10 cellular contexts compared by ENCODE assay signal in genomic region chr7:158585721-158586498, GRCh38. TPM values are rescaled to one million over a fixed set of nuclear protein-coding genes. Genes with fewer than 3 reads are reported as not detected.
DNase-seq lines count a peak whose midpoint lies in the region; ATAC-seq and TF ChIP-seq lines count a peak whose summit lies in the region.
"Had no signal": no experiment of that assay in that cellular context is flagged by ENCODE, and none has a peak within 500 bp of the region (broad histone marks: within the 10 kb centered on the region; RNA-seq: fewer than 3 reads in every experiment).

No MANE protein-coding gene starts in this region.

- peak overlapping the region; percentile 53 for H3K4me3 Mint-ChIP-seq in Calu3 (ENCODE audit: low read depth, unreplicated experiment)
- H3K4me3 Mint-ChIP-seq in activated T-helper 2 cell treated with anti-CD3 and anti-CD28 coated beads, Interferon-gamma antibody, Interleukin-2, Interleukin-4, amounts not matched to agents 10 μg/mL and 5 μg/mL and 100 μg/mL, durations not matched to agents 14 hours and 24 hours and 36 hours (ENCODE audit: low read depth), result peak overlapping the region; percentile 35

- intact Hi-C loops in Calu3 (cut with micrococcal nuclease; ENCODE audit: unreplicated experiment), result loop anchor here (10.0 kb wide), 1 partner anchor 151 kb away; no protein-coding TSS in a partner anchor
- intact Hi-C loops in activated T-helper 2 cell treated with anti-CD3 and anti-CD28 coated beads, Interferon-gamma antibody, Interleukin-2, Interleukin-4, amounts not matched to agents 10 μg/mL and 5 μg/mL and 100 μg/mL, durations not matched to agents 14 hours and 24 hours and 36 hours (cut with micrococcal nuclease), result no loop called here

- no peak overlapping the region for H3K27ac Mint-ChIP-seq in Calu3 (ENCODE audit: unreplicated experiment)
- H3K27ac Mint-ChIP-seq in activated T-helper 2 cell treated with anti-CD3 and anti-CD28 coated beads, Interferon-gamma antibody, Interleukin-2, Interleukin-4, amounts not matched to agents 10 μg/mL and 5 μg/mL and 100 μg/mL, durations not matched to agents 14 hours and 24 hours and 36 hours, result no peak overlapping the region

- H3K4me1 ChIP-seq in mucosa of stomach (ENCODE audit: control insufficient read depth, insufficient read depth, low read length), result peaks cover 64% of the 10 kb centered on the region

- H3K27me3 ChIP-seq in mucosa of stomach (ENCODE audit: control insufficient read depth, insufficient read depth, low read length), result no peaks in the 10 kb centered on the region

- peak; percentile 7; the same call in 1 of the 2 replicates for TF ChIP-seq CTCF in 22Rv1 (IDR thresholded peaks at IDR 0.05)
- no peak for TF ChIP-seq CTCF in Calu3 (IDR thresholded peaks at IDR 0.05; ENCODE audit: unreplicated experiment)

- no peaks in the 10 kb centered on the region for H3K9me3 ChIP-seq in mucosa of stomach (ENCODE audit: control insufficient read depth, low read length)
- H3K9me3 ChIP-seq: adrenal gland, esophagus squamous epithelium had no signal

- DNase-seq in Calu3 (no peak), NCI-H2171 (lab: John Stamatoyannopoulos, UW) (no peak)
- no peak for DNase-seq in activated T-helper 2 cell treated with anti-CD3 and anti-CD28 coated beads, Interferon-gamma antibody, Interleukin-2, Interleukin-4, amounts not matched to agents 10 μg/mL and 5 μg/mL and 100 μg/mL, durations not matched to agents 14 hours and 24 hours and 36 hours (ENCODE audit: low spot score)
- no peak for DNase-seq in stimulated activated CD4-positive, alpha-beta T cell treated with anti-CD3 and anti-CD28 coated beads, Interleukin-2, amount 100 ng/mL, for 48 hours
- DNase-seq in stimulated activated naive CD4-positive, alpha-beta T cell (lab: John Stamatoyannopoulos, UW), result no peak
- DNase-seq: esophagus squamous epithelium had no signal

- CTCF ChIA-PET in Calu3 (lab: Charles Lee), result no interaction called here

- peaks cover 20% of the 10 kb centered on the region for H3K36me3 Mint-ChIP-seq in Calu3 (ENCODE audit: insufficient read depth, unreplicated experiment)
- no peaks in the 10 kb centered on the region for H3K36me3 Mint-ChIP-seq in activated T-helper 2 cell treated with anti-CD3 and anti-CD28 coated beads, Interferon-gamma antibody, Interleukin-2, Interleukin-4, amounts not matched to agents 10 μg/mL and 5 μg/mL and 100 μg/mL, durations not matched to agents 14 hours and 24 hours and 36 hours (ENCODE audit: low read depth)

- H3K27ac ChIP-seq in 22Rv1, result peak overlapping the region; percentile 99
- H3K27ac ChIP-seq: esophagus squamous epithelium had no signal

- peak overlapping the region; percentile 65 for H3K9ac ChIP-seq in mucosa of stomach (ENCODE audit: low read length)

- ATAC-seq in HG02571 (IDR thresholded peaks at IDR 0.05; ENCODE audit: unreplicated experiment), result no peak

- BruUV-seq in Calu3 (replicated peaks; lab: Mats Ljungman, UMichigan), result no TSS peak

- no peaks in the 10 kb centered on the region for H3K9me3 Mint-ChIP-seq in Calu3 (ENCODE audit: low read depth, unreplicated experiment)
- H3K9me3 Mint-ChIP-seq in activated T-helper 2 cell treated with anti-CD3 and anti-CD28 coated beads, Interferon-gamma antibody, Interleukin-2, Interleukin-4, amounts not matched to agents 10 μg/mL and 5 μg/mL and 100 μg/mL, durations not matched to agents 14 hours and 24 hours and 36 hours, result no peaks in the 10 kb centered on the region

- H3K4me1 Mint-ChIP-seq in Calu3 (ENCODE audit: low read depth, unreplicated experiment), result peaks cover 27% of the 10 kb centered on the region
- no peaks in the 10 kb centered on the region for H3K4me1 Mint-ChIP-seq in activated T-helper 2 cell treated with anti-CD3 and anti-CD28 coated beads, Interferon-gamma antibody, Interleukin-2, Interleukin-4, amounts not matched to agents 10 μg/mL and 5 μg/mL and 100 μg/mL, durations not matched to agents 14 hours and 24 hours and 36 hours (ENCODE audit: low read depth)

- H3K27me3 Mint-ChIP-seq in Calu3 (ENCODE audit: unreplicated experiment), result peaks cover 48% of the 10 kb centered on the region
- peaks cover 24% of the 10 kb centered on the region for H3K27me3 Mint-ChIP-seq in activated T-helper 2 cell treated with anti-CD3 and anti-CD28 coated beads, Interferon-gamma antibody, Interleukin-2, Interleukin-4, amounts not matched to agents 10 μg/mL and 5 μg/mL and 100 μg/mL, durations not matched to agents 14 hours and 24 hours and 36 hours (ENCODE audit: low read depth)

- peak overlapping the region; percentile 17 for H3K4me3 ChIP-seq in mucosa of stomach (ENCODE audit: low read length)

- no peaks in the 10 kb centered on the region for H3K36me3 ChIP-seq in mucosa of stomach (ENCODE audit: control insufficient read depth, insufficient read depth, low read length)
- H3K36me3 ChIP-seq: adrenal gland, esophagus squamous epithelium had no signal

RNA-seq across cellular contexts. Expression of gene PTPRN2, which starts 1.7 kb away (rescaled TPM):
- total RNA-seq in Calu3 (2022), result 1.9 and 2.0 TPM in 2 replicates
- 1.1 and 1.3 TPM in 2 replicates for total RNA-seq in activated T-helper 2 cell treated with anti-CD3 and anti-CD28 coated beads, Interferon-gamma antibody, Interleukin-2, Interleukin-4, amounts not matched to agents 10 μg/mL and 5 μg/mL and 100 μg/mL, durations not matched to agents 14 hours and 24 hours and 36 hours
